10 cellular contexts compared by ENCODE assay signal in the genomic region with DNA sequence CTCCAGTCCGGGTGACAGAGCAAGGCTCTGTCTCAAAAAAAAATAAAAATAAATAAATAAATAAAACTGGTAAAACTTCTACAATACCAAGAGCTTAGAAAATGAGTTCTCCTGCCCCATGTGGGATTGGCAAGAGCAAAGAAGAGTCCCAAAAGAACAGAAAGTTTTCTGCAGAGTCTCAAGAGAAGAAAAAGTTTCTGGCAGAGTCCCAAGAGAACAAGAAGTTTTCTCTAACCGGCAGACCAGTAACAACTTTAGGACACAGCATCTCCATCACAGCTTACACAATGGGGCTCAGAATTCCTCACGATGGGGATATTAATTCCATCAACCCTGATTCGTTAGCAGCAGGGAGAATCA. TPM values are rescaled to one million over a fixed set of nuclear protein-coding genes. Genes with fewer than 3 reads are reported as not detected.
DNase-seq lines count a peak whose midpoint lies in the region; TF ChIP-seq lines count a peak whose summit lies in the region.
"Had no signal": no experiment of that assay in that cellular context is flagged by ENCODE, and none has a peak within 500 bp of the region (broad histone marks: within the 10 kb centered on the region; RNA-seq: fewer than 3 reads in every experiment).

No MANE protein-coding gene starts in this region.

- H3K36me3 ChIP-seq in kidney epithelial cell (ENCODE audit: control insufficient read depth, insufficient read depth, low read length), result no peaks in the 10 kb centered on the region
- peaks cover 0 to 16% (median 14%) of the 10 kb centered on the region in 5 donors for H3K36me3 ChIP-seq in subcutaneous abdominal adipose tissue (ENCODE audit: control insufficient read depth in 5 of 5, insufficient read depth in 5 of 5, low read length in 5 of 5)

- H3K4me1 Mint-ChIP-seq in T-helper 1 cell treated with Interleukin-12 subunit alpha and Interleukin-12 subunit beta and Interleukin-4 antibody, amounts not matched to agents 30 μg/mL and 1 μg/mL, for 36 hours (ENCODE audit: low read depth), result peaks cover 18% of the 10 kb centered on the region
- peaks cover 16% of the 10 kb centered on the region for H3K4me1 Mint-ChIP-seq in activated naive CD8-positive, alpha-beta T cell treated with anti-CD3 and anti-CD28 coated beads for 36 hours

- H3K9me3 Mint-ChIP-seq in T-helper 1 cell treated with Interleukin-12 subunit alpha and Interleukin-12 subunit beta and Interleukin-4 antibody, amounts not matched to agents 30 μg/mL and 1 μg/mL, for 36 hours, result no peaks in the 10 kb centered on the region
- H3K9me3 Mint-ChIP-seq in activated naive CD8-positive, alpha-beta T cell treated with anti-CD3 and anti-CD28 coated beads for 36 hours, result no peaks in the 10 kb centered on the region

- no peak for TF ChIP-seq CTCF in kidney epithelial cell (IDR thresholded peaks at IDR 0.05; ENCODE audit: insufficient read depth, low read length, poor library complexity, severe bottlenecking)

- peaks cover 8% of the 10 kb centered on the region for H3K27me3 Mint-ChIP-seq in T-helper 1 cell treated with Interleukin-12 subunit alpha and Interleukin-12 subunit beta and Interleukin-4 antibody, amounts not matched to agents 30 μg/mL and 1 μg/mL, for 36 hours (ENCODE audit: low read depth)
- no peaks in the 10 kb centered on the region for H3K27me3 Mint-ChIP-seq in activated naive CD8-positive, alpha-beta T cell treated with anti-CD3 and anti-CD28 coated beads for 36 hours

- H3K27me3 ChIP-seq in kidney epithelial cell (ENCODE audit: control insufficient read depth, insufficient read depth, low read length) (no peaks in the 10 kb centered on the region), subcutaneous abdominal adipose tissue (ENCODE audit: control insufficient read depth in 5 of 5, insufficient read depth in 4 of 5, low read length in 5 of 5) (no peaks in the 10 kb centered on the region)

- no peaks in the 10 kb centered on the region for H3K9me3 ChIP-seq in subcutaneous abdominal adipose tissue (ENCODE audit: control insufficient read depth in 5 of 5, low read length in 5 of 5)

- peak overlapping the region in 1 of 5 donors; percentile 77 for H3K9ac ChIP-seq in subcutaneous abdominal adipose tissue (ENCODE audit: low read length in 5 of 5)

- H3K4me1 ChIP-seq in subcutaneous abdominal adipose tissue (ENCODE audit: control insufficient read depth in 5 of 5, insufficient read depth in 5 of 5, low read length in 5 of 5), result peaks cover 3 to 41% (median 34%) of the 10 kb centered on the region in 5 donors

- H3K4me3 ChIP-seq in kidney epithelial cell (ENCODE audit: low read depth, low read length), result peak overlapping the region; percentile 68
- H3K4me3 ChIP-seq in subcutaneous abdominal adipose tissue (ENCODE audit: low read depth in 1 of 5, low read length in 5 of 5), result peak overlapping the region; percentile 78 to 93 (median 83)

- DNase-seq in T-helper 1 cell (no peak), kidney epithelial cell (ENCODE audit: low read depth) (no peak), GOT3 (lab: John Stamatoyannopoulos, UW) (no peak), NAMALWA (ENCODE audit: low spot score) (no peak), hepatic stellate cell (ENCODE audit: low spot score) (no peak)
- DNase-seq in activated naive CD8-positive, alpha-beta T cell treated with anti-CD3 and anti-CD28 coated beads for 36 hours, result no peak
- DNase-seq: 8988T, NCI-H748 treated with DMSO at 0.1 percent for 48 hours had no signal

- no peak overlapping the region for H3K27ac Mint-ChIP-seq in T-helper 1 cell treated with Interleukin-12 subunit alpha and Interleukin-12 subunit beta and Interleukin-4 antibody, amounts not matched to agents 30 μg/mL and 1 μg/mL, for 36 hours
- no peak overlapping the region for H3K27ac Mint-ChIP-seq in activated naive CD8-positive, alpha-beta T cell treated with anti-CD3 and anti-CD28 coated beads for 36 hours

- H3K36me3 Mint-ChIP-seq in T-helper 1 cell treated with Interleukin-12 subunit alpha and Interleukin-12 subunit beta and Interleukin-4 antibody, amounts not matched to agents 30 μg/mL and 1 μg/mL, for 36 hours (ENCODE audit: low read depth), result peaks cover 7% of the 10 kb centered on the region
- H3K36me3 Mint-ChIP-seq in activated naive CD8-positive, alpha-beta T cell treated with anti-CD3 and anti-CD28 coated beads for 36 hours, result peaks cover 10% of the 10 kb centered on the region

- no peak overlapping the region for H3K27ac ChIP-seq in subcutaneous abdominal adipose tissue (ENCODE audit: low read depth, low read length)

- H3K4me3 Mint-ChIP-seq in T-helper 1 cell treated with Interleukin-12 subunit alpha and Interleukin-12 subunit beta and Interleukin-4 antibody, amounts not matched to agents 30 μg/mL and 1 μg/mL, for 36 hours, result peak overlapping the region; percentile 99
- H3K4me3 Mint-ChIP-seq in activated naive CD8-positive, alpha-beta T cell treated with anti-CD3 and anti-CD28 coated beads for 36 hours, result peak overlapping the region; percentile 98

RNA-seq across cellular contexts. Expression of gene SLC39A11, which starts 1.1 kb away (rescaled TPM):
- 10 to 100 TPM; 15.3 to 15.4 TPM for total RNA-seq in activated naive CD8-positive, alpha-beta T cell treated with anti-CD3 and anti-CD28 coated beads for 36 hours
- total RNA-seq in kidney epithelial cell, result 13.0 and 21.7 TPM in 2 replicates
